In the genomic region with DNA sequence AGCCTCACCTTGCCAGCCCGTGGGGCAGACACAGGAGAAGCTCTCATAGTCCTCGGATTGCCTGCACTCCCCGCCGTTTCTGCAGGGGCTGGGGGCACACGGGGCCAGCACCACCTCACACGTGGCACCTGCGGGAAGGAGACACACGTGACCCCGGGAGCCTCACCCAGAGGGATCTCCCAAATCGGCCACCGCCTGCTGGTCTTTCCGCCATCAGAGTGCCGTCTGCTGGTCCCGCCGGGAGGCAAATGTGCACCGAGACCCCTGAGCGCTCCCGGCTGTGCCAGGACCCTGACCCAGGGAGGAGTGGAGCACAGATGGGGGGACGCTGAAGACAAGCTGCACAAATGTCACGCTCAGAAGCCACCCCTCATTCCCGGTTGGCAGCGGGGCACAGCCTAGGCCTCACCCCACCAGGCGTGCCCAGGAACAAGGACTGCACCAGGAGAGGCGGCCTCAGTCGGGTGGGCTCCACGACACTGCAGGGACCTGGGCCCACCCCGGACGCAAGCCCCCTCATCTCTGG, we compare ENCODE assay signal across 1 cellular context.
TF ChIP-seq lines count a peak whose summit lies in the region.

No MANE protein-coding gene starts in this region.

TF ChIP-seq in endothelial cell of umbilical vein, 7 proteins besides CTCF, POLR2A, EP300 and RAD21:
- TF ChIP-seq, protein P1, sequence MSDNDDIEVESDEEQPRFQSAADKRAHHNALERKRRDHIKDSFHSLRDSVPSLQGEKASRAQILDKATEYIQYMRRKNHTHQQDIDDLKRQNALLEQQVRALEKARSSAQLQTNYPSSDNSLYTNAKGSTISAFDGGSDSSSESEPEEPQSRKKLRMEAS (IDR thresholded peaks at IDR 0.05; ENCODE audit: insufficient read depth, insufficient read length), result no peak
- TF ChIP-seq MYC (IDR thresholded peaks at IDR 0.05; ENCODE audit: low read depth, low read length) (no peak), JUN (IDR thresholded peaks at IDR 0.05; ENCODE audit: borderline replicate concordance, insufficient read depth, insufficient read length, low read depth) (no peak), GATA2 (IDR thresholded peaks at IDR 0.05; ENCODE audit: insufficient read depth, insufficient read length, low read depth, low read length) (no peak), POLR2AphosphoS5 (IDR thresholded peaks at IDR 0.05; ENCODE audit: insufficient read depth, low read depth, low read length) (no peak), FOS (IDR thresholded peaks at IDR 0.05; ENCODE audit: borderline replicate concordance, insufficient read depth, low read length) (no peak), EZH2 (IDR thresholded peaks at IDR 0.05; ENCODE audit: borderline replicate concordance, low read depth, low read length, severe bottlenecking) (no peak)
